In the genomic region with DNA sequence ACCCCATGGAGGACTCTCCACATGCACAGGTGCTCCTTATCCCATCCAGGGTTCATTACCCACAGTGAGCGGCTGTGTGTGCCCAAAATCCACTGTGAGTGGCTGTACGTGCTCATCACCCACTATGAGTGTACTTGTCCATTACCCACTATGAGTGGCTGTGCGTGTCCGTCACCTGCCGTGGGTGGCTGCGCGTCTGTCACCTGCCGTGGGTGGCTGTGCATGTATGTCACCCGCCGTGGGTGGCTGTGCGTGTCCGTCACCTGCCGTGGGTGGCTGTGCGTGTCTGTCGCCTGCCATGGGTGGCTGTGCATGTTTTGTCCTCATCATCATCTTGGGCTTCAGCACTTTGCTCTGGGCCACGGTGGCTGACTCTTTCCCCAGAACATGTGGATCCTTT, we compare ENCODE assay signal across 25 cellular contexts.
"Had no signal": no experiment of that assay in that cellular context is flagged by ENCODE, and none has a peak within 500 bp of the region (broad histone marks: within the 10 kb centered on the region; RNA-seq: fewer than 3 reads in every experiment).

No MANE protein-coding gene starts in this region.

- H3K4me3 Mint-ChIP-seq: activated CD8-positive, alpha-beta T cell treated with anti-CD3 and anti-CD28 coated beads, Interleukin-2, amount 10 ng/mL, durations not matched to agents 7 days and 5 days had no signal

- DNase-seq: activated CD4-positive, alpha-beta T cell treated with anti-CD3 and anti-CD28 coated beads for 4 hours; activated CD8-positive, alpha-beta memory T cell treated with anti-CD3 and anti-CD28 coated beads, Interleukin-2, amount 50 U/mL, for 48 hours; activated CD8-positive, alpha-beta T cell treated with anti-CD3 and anti-CD28 coated beads, Interleukin-2, amount 10 ng/mL, durations not matched to agents 7 days and 5 days; activated naive CD4-positive, alpha-beta T cell treated with anti-CD3 and anti-CD28 coated beads, Interleukin-2, amount 50 U/mL, for 16 hours; activated T-cell treated with anti-CD3 and anti-CD28 coated beads, Interleukin-2, amount 50 U/mL, for 1 hour; amygdala; brain microvascular endothelial cell; MG63; MV-4-11; NCI-H1092 treated with DMSO at 0.1 percent for 48 hours; NCI-H1417 treated with DMSO at 0.1 percent for 48 hours; NCI-H1694; NCI-H2029; NCI-H345; NCI-H510A; NCI-H526 treated with DMSO at 0.1 percent for 48 hours; NCI-H82; RPMI8226; SHP77; SW 1271 had no signal

- H3K27ac Mint-ChIP-seq: activated CD8-positive, alpha-beta T cell treated with anti-CD3 and anti-CD28 coated beads, Interleukin-2, amount 10 ng/mL, durations not matched to agents 7 days and 5 days had no signal

- H3K27ac ChIP-seq: brain microvascular endothelial cell, cardiac muscle cell, SJSA1 had no signal

- H3K4me3 ChIP-seq: cardiac muscle cell, MG63, SJSA1 had no signal

- H3K36me3 ChIP-seq: brain microvascular endothelial cell, cardiac muscle cell, MG63, SJSA1 had no signal

- H3K27me3 ChIP-seq: brain microvascular endothelial cell, cardiac muscle cell, MG63, SJSA1 had no signal

- ATAC-seq: activated CD4-positive, CD25-positive, alpha-beta regulatory T cell treated with anti-CD3 and anti-CD28 coated beads, Interleukin-2, amount 50 U/mL, for 24 hours; activated CD8-positive, alpha-beta T cell treated with anti-CD3 and anti-CD28 coated beads, Interleukin-2, amount 10 ng/mL, durations not matched to agents 7 days and 5 days; Panc1; SK-N-SH treated with all-trans-retinoic acid at 6 μM for 48 hours had no signal

- H3K9me3 ChIP-seq: MG63, SJSA1 had no signal

- H3K4me1 ChIP-seq: SJSA1 had no signal
